Comparison of ENCODE assay signal across 10 cellular contexts in the genomic region with DNA sequence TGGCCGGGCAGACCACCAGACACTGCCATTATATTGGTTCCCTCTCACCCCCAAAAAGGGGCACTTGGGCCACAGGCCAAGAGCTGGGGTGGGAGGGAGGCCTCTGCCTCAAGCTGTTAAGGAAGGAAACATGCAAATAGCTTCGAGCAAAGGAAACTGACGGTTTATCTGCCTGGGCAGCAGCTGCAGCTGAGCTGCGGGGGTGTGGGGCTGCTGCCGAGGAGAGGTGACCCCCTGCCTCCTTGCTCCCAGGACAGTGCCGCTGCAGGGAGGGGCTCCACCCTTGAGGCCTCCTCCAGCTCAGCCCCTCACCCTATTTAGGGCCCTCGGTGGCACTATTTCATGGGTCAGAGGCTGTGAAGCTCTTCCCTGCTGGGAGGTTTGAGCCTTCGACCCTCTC. TPM values are rescaled to one million over a fixed set of nuclear protein-coding genes. Genes with fewer than 3 reads are reported as not detected.
DNase-seq lines count a peak whose midpoint lies in the region; ATAC-seq, FAIRE-seq and TF ChIP-seq lines count a peak whose summit lies in the region.
"Had no signal": no experiment of that assay in that cellular context is flagged by ENCODE, and none has a peak within 500 bp of the region (broad histone marks: within the 10 kb centered on the region; RNA-seq: fewer than 3 reads in every experiment).

No MANE protein-coding gene starts in this region.

- peak overlapping the region; percentile 6 to 17 (median 9) for H3K4me3 ChIP-seq in liver (ENCODE audit: low read depth in 1 of 3, low read length in 3 of 3)
- no peak overlapping the region for H3K4me3 ChIP-seq in HepG2 (replicated peaks in 1 of 3; ENCODE audit: insufficient read depth in 1 of 3, low read depth in 2 of 3, low read length in 3 of 3)
- no peak overlapping the region for H3K4me3 ChIP-seq in lower leg skin (ENCODE audit: low read depth, poor library complexity, severe bottlenecking)
- H3K4me3 ChIP-seq in mesendoderm (ENCODE audit: low read length): no peak overlapping the region

- H3K4me1 ChIP-seq in liver (ENCODE audit: control insufficient read depth in 4 of 4, insufficient read depth in 4 of 4, low read length in 3 of 4) (peaks cover 0 to 9% (median under 1%) of the 10 kb centered on the region in 4 donors), HepG2 (ENCODE audit: insufficient read depth, low read length) (peaks cover 2% of the 10 kb centered on the region), mesendoderm (ENCODE audit: control insufficient read depth, low read depth, low read length) (no peaks in the 10 kb centered on the region)

- H3K4me2 ChIP-seq in HepG2 (ENCODE audit: low read depth, low read length): no peak overlapping the region
- no peak overlapping the region for H3K4me2 ChIP-seq in mesendoderm (ENCODE audit: low read length)

- in situ Hi-C loops in HepG2 (cut with HindIII; ENCODE audit: extremely low pct_ligation_motif_present, low pct_unique_long_range_greater_than_20kb): no loop called here

- no peak overlapping the region for H3K23ac ChIP-seq in mesendoderm (ENCODE audit: low read length)

- H4K20me1 ChIP-seq in HepG2 (ENCODE audit: insufficient read depth, low read length): no peaks in the 10 kb centered on the region

- H3K79me1 ChIP-seq in mesendoderm (ENCODE audit: low read length): no peaks in the 10 kb centered on the region

- TF ChIP-seq CTCF in liver (IDR thresholded peaks at IDR 0.05; ENCODE audit: low read depth, low read length, missing input control) (no peak), HepG2 (CRISPR knock-in tag; IDR thresholded peaks at IDR 0.05) (no peak), lower leg skin (IDR thresholded peaks at IDR 0.05) (no peak)

- BruUV-seq in HepG2 (replicated peaks; lab: Mats Ljungman, UMichigan): no TSS peak

- H4K5ac ChIP-seq in mesendoderm (ENCODE audit: low read length): no peak overlapping the region

- intact Hi-C loops in HepG2 (cut with micrococcal nuclease; ENCODE audit: unreplicated experiment): no loop called here
- intact Hi-C loops in lower leg skin (cut with DNase I; ENCODE audit: low total_unique reads): no loop called here

- H2AFZ ChIP-seq in HepG2 (ENCODE audit: low read length): no peak overlapping the region

- H3K9me3 ChIP-seq in liver (ENCODE audit: control insufficient read depth in 4 of 4, low read length in 3 of 4): no peaks in the 10 kb centered on the region
- no peaks in the 10 kb centered on the region for H3K9me3 ChIP-seq in HepG2 (ENCODE audit: low read length)

- no peak overlapping the region for H2AK5ac ChIP-seq in mesendoderm (ENCODE audit: low read length)

- H3K27me3 ChIP-seq in liver (ENCODE audit: control insufficient read depth in 4 of 4, insufficient read depth in 4 of 4, low read length in 3 of 4): no peaks in the 10 kb centered on the region
- H3K27me3 ChIP-seq in HepG2 (ENCODE audit: control insufficient read depth in 1 of 2, insufficient read depth in 2 of 2, low read length in 2 of 2): no peaks in the 10 kb centered on the region
- no peaks in the 10 kb centered on the region for H3K27me3 ChIP-seq in mesendoderm (ENCODE audit: insufficient read depth, low read length, poor library complexity)

- no peak for TF ChIP-seq RAD21 in liver (IDR thresholded peaks at IDR 0.05)
- no peak for TF ChIP-seq RAD21 in HepG2 (CRISPR knock-in tag; IDR thresholded peaks at IDR 0.05)

- no peak overlapping the region for H3K56ac ChIP-seq in mesendoderm (ENCODE audit: low read length)

- no peak overlapping the region for H2BK15ac ChIP-seq in mesendoderm (replicated peaks; ENCODE audit: low read depth)

- POLR2A ChIA-PET in HepG2 (lab: Yijun Ruan, JAX): interaction anchor here (2.1 kb wide), 1 partner anchor 13 kb away, joined by 5 read pairs; no protein-coding TSS in a partner anchor

- ATAC-seq in HepG2: no peak
- ATAC-seq in GM19328 (IDR thresholded peaks at IDR 0.05; ENCODE audit: unreplicated experiment): no peak

- TF ChIP-seq EP300 in HepG2 (IDR thresholded peaks at IDR 0.05; ENCODE audit: low read depth in 2 of 2, low read length in 2 of 2) (no peak), HepG2 (CRISPR knock-in tag; IDR thresholded peaks at IDR 0.05; ENCODE audit: borderline replicate concordance) (no peak)

- no peak for TF ChIP-seq POLR2A in HepG2 (IDR thresholded peaks at IDR 0.05; ENCODE audit: insufficient read depth in 1 of 2, low read depth in 2 of 2, low read length in 2 of 2)
- TF ChIP-seq POLR2A in erythroblast (IDR thresholded peaks at IDR 0.05; ENCODE audit: low read length): peak; percentile 20
- no peak for TF ChIP-seq POLR2A in lower leg skin (IDR thresholded peaks at IDR 0.05)

- WGBS in liver: 67% methylated on average over 8 of the region's 8 CpGs
- WGBS in HepG2 (ENCODE audit: low lambda C conversion rate): 81% methylated on average over 4 of the region's 8 CpGs
- WGBS in lower leg skin, 2 donors: 54 to 68% methylated on average over 8 of the region's 8 CpGs
- no CpG with 5 or more reads among the region's 8 CpGs for WGBS in mesendoderm (ENCODE audit: extremely low coverage, insufficient coverage, low lambda C conversion rate)

- FAIRE-seq in HepG2 (lab: Jason Lieb, UNC): no peak

- CTCF ChIA-PET in HepG2 (lab: Yijun Ruan, JAX; ENCODE audit: low intra/inter-chr PET ratio, low total read pairs): no interaction called here

- H3K9ac ChIP-seq in liver (ENCODE audit: low read depth in 1 of 2, low read length in 2 of 2): peak overlapping the region in 1 of 2 donors; percentile 22
- H3K9ac ChIP-seq in HepG2 (ENCODE audit: insufficient read depth, low read depth, low read length): no peak overlapping the region
- no peak overlapping the region for H3K9ac ChIP-seq in mesendoderm (ENCODE audit: low read length)

- H3K4ac ChIP-seq in mesendoderm (ENCODE audit: low read depth, low read length): no peak overlapping the region

- DNase-seq in HepG2 (ENCODE audit: low spot score) (no peak), Kasumi-1 (lab: John Stamatoyannopoulos, UW) (peak; percentile 68 to 83), erythroblast (lab: John Stamatoyannopoulos, UW) (peak; percentile 72 to 84), COLO829 (ENCODE audit: low spot score) (no peak), lower leg skin (ENCODE audit: low spot score in 2 of 2) (no peak), mesendoderm (no peak)
- DNase-seq: NCI-H510A treated with DMSO at 0.1 percent for 48 hours had no signal

- H3K27ac ChIP-seq in liver (ENCODE audit: low read depth in 1 of 2, low read length in 2 of 2) (peak overlapping the region; percentile 16 to 81), HepG2 (ENCODE audit: extremely low read length, insufficient read depth, low read length) (no peak overlapping the region), mesendoderm (ENCODE audit: low read depth, low read length) (no peak overlapping the region)
- H3K27ac ChIP-seq: epithelial cell of prostate had no signal

- no peak overlapping the region for H3K18ac ChIP-seq in mesendoderm (ENCODE audit: low read length)

- H4K8ac ChIP-seq in mesendoderm (ENCODE audit: low read depth, low read length): no peak overlapping the region

- H2BK5ac ChIP-seq in mesendoderm (ENCODE audit: low read length): no peak overlapping the region

- H3K36me3 ChIP-seq in liver (ENCODE audit: control insufficient read depth in 4 of 4, insufficient read depth in 3 of 4, low read depth in 1 of 4, low read length in 3 of 4): peaks cover 4 to 31% (median 9%) of the 10 kb centered on the region in 4 donors
- peaks cover 18 to 37% of the 10 kb centered on the region in 2 experiments; a peak in 4 of 5 replicates for H3K36me3 ChIP-seq in HepG2 (replicated peaks in 1 of 2; ENCODE audit: control insufficient read depth in 1 of 2, insufficient read depth in 2 of 2, low read length in 2 of 2)
- peaks cover 7% of the 10 kb centered on the region for H3K36me3 ChIP-seq in mesendoderm (ENCODE audit: control insufficient read depth, insufficient read depth, low read length)

- no peak overlapping the region for H2BK120ac ChIP-seq in mesendoderm (ENCODE audit: low read depth, low read length)

- no peaks in the 10 kb centered on the region for H3K79me2 ChIP-seq in HepG2 (ENCODE audit: insufficient read depth, low read length)
- H3K79me2 ChIP-seq in mesendoderm (ENCODE audit: control insufficient read depth, insufficient read depth, low read length): no peaks in the 10 kb centered on the region

RNA-seq across cellular contexts. Expression of gene DOK3, which starts 0.8 kb away (rescaled TPM):
- total RNA-seq in liver (10 to 100 TPM; 10.2 to 19.2 TPM), HepG2 (2016; rRNA removed; fragmentation: Illumina TruSeq; extraction: Trizol) (0.48 and 1.4 TPM in 2 replicates), lower leg skin (1 to 10 TPM; 1.5 to 4.0 (median 2.0) TPM)
- polyA plus RNA-seq in liver (1 to 10 TPM; 1.7 to 2.9 TPM), HepG2 (2011; rRNA removed) (1.5 and 1.7 TPM in 2 replicates)
- 0.44 and 0.51 TPM in 2 replicates for total RNA-seq in HepG2 (2016; cell fraction: cytosol; rRNA removed; fragmentation: Illumina TruSeq; extraction: Trizol; ENCODE audit: low read depth)
- 0.40 and 1.6 TPM in 2 replicates for total RNA-seq in HepG2 (2016; cell fraction: insoluble cytoplasmic fraction; rRNA removed; fragmentation: Illumina TruSeq; extraction: Trizol)
- total RNA-seq in HepG2 (2016; cell fraction: membrane; rRNA removed; fragmentation: Illumina TruSeq; extraction: Trizol): 0.43 and 0.52 TPM in 2 replicates
- total RNA-seq in HepG2 (2016; cell fraction: nucleus; rRNA removed; fragmentation: Illumina TruSeq; extraction: Trizol): 3.1 and 3.4 TPM in 2 replicates
- polyA plus RNA-seq in HepG2 (2011; cell fraction: cytosol; rRNA removed): 0.45 and 0.52 TPM in 2 replicates
- 11.5 and 16.7 TPM in 2 replicates for polyA plus RNA-seq in HepG2 (2011; cell fraction: nucleus; rRNA removed)
- polyA plus RNA-seq in HepG2 (2012): 0.60 and 1.5 TPM in 2 replicates
- 0.17 and 0.23 TPM in 2 replicates for polyA plus RNA-seq in HepG2 (2016; cell fraction: cytosol; fragmentation: Illumina TruSeq; extraction: Trizol; ENCODE audit: low read depth)
- polyA plus RNA-seq in HepG2 (2016; cell fraction: insoluble cytoplasmic fraction; fragmentation: Illumina TruSeq; extraction: Trizol; ENCODE audit: low read depth): 0.77 and 0.99 TPM in 2 replicates
- polyA plus RNA-seq in HepG2 (2016; cell fraction: membrane; fragmentation: Illumina TruSeq; extraction: Trizol; ENCODE audit: low read depth): 0.26 and 0.50 TPM in 2 replicates
- polyA plus RNA-seq in HepG2 (2016; cell fraction: nucleus; fragmentation: Illumina TruSeq; extraction: Trizol; ENCODE audit: insufficient read depth, low read depth): 7.2 and 8.3 TPM in 2 replicates
- 3.4 and 4.3 TPM in 2 replicates for polyA minus RNA-seq in HepG2 (2011; rRNA and poly(A)+ RNA removed; ENCODE audit: low replicate concordance)
- polyA minus RNA-seq in HepG2 (2011; cell fraction: cytosol; rRNA and poly(A)+ RNA removed): not detected in 2 replicates
- 4.4 and 4.8 TPM in 2 replicates for polyA minus RNA-seq in HepG2 (2011; cell fraction: nucleus; rRNA and poly(A)+ RNA removed)
- 8.2 TPM for polyA plus RNA-seq in mesendoderm (2013, experiment 1 of 2)
- 7.6 TPM for polyA plus RNA-seq in mesendoderm (2013, experiment 2 of 2)

RNA-seq across cellular contexts. Expression of gene DDX41, which starts 7.9 kb away (rescaled TPM):
- total RNA-seq in liver: 10 to 100 TPM; 42.4 to 58.5 TPM
- polyA plus RNA-seq in liver: 10 to 100 TPM; 20.4 to 48.7 TPM
- 62.8 and 83.0 TPM in 2 replicates for total RNA-seq in HepG2 (2016; rRNA removed; fragmentation: Illumina TruSeq; extraction: Trizol)
- total RNA-seq in HepG2 (2016; cell fraction: cytosol; rRNA removed; fragmentation: Illumina TruSeq; extraction: Trizol; ENCODE audit: low read depth): 9.4 and 10.4 TPM in 2 replicates
- total RNA-seq in HepG2 (2016; cell fraction: insoluble cytoplasmic fraction; rRNA removed; fragmentation: Illumina TruSeq; extraction: Trizol): 68.8 and 106 TPM in 2 replicates
- total RNA-seq in HepG2 (2016; cell fraction: membrane; rRNA removed; fragmentation: Illumina TruSeq; extraction: Trizol): 20.1 and 24.5 TPM in 2 replicates
- 56.7 and 63.3 TPM in 2 replicates for total RNA-seq in HepG2 (2016; cell fraction: nucleus; rRNA removed; fragmentation: Illumina TruSeq; extraction: Trizol)
- 99.5 and 105 TPM in 2 replicates for polyA plus RNA-seq in HepG2 (2011; rRNA removed)
- 84.0 and 131 TPM in 2 replicates for polyA plus RNA-seq in HepG2 (2011; cell fraction: cytosol; rRNA removed)
- 340 and 476 TPM in 2 replicates for polyA plus RNA-seq in HepG2 (2011; cell fraction: nucleus; rRNA removed)
- polyA plus RNA-seq in HepG2 (2012): 39.9 and 70.4 TPM in 2 replicates
- polyA plus RNA-seq in HepG2 (2016; cell fraction: cytosol; fragmentation: Illumina TruSeq; extraction: Trizol; ENCODE audit: low read depth): 12.3 and 13.1 TPM in 2 replicates
- polyA plus RNA-seq in HepG2 (2016; cell fraction: insoluble cytoplasmic fraction; fragmentation: Illumina TruSeq; extraction: Trizol; ENCODE audit: low read depth): 84.7 and 86.0 TPM in 2 replicates
- 20.4 and 21.8 TPM in 2 replicates for polyA plus RNA-seq in HepG2 (2016; cell fraction: membrane; fragmentation: Illumina TruSeq; extraction: Trizol; ENCODE audit: low read depth)
- polyA plus RNA-seq in HepG2 (2016; cell fraction: nucleus; fragmentation: Illumina TruSeq; extraction: Trizol; ENCODE audit: insufficient read depth, low read depth): 142 and 157 TPM in 2 replicates
- 101 and 102 TPM in 2 replicates for polyA minus RNA-seq in HepG2 (2011; rRNA and poly(A)+ RNA removed; ENCODE audit: low replicate concordance)
- polyA minus RNA-seq in HepG2 (2011; cell fraction: cytosol; rRNA and poly(A)+ RNA removed): 45.9 and 55.5 TPM in 2 replicates
- 103 and 117 TPM in 2 replicates for polyA minus RNA-seq in HepG2 (2011; cell fraction: nucleus; rRNA and poly(A)+ RNA removed)
- 100 to 1,000 TPM in 1 of 4 donors, 10 to 100 TPM in 3; 70.7 to 108 (median 88.6) TPM for total RNA-seq in lower leg skin
- 74.4 TPM for polyA plus RNA-seq in mesendoderm (2013, experiment 1 of 2)
- polyA plus RNA-seq in mesendoderm (2013, experiment 2 of 2): 72.2 TPM

RNA-seq across cellular contexts. Expression of gene PDLIM7, which starts 11.4 kb away (rescaled TPM):
- total RNA-seq in liver (10 to 100 TPM in 1 of 2 donors, 1 to 10 TPM in 1; 7.0 to 36.0 TPM), HepG2 (2016; rRNA removed; fragmentation: Illumina TruSeq; extraction: Trizol) (17.7 and 21.1 TPM in 2 replicates), lower leg skin (10 to 100 TPM; 11.8 to 31.7 (median 23.5) TPM)
- polyA plus RNA-seq in liver (1 to 10 TPM; 5.5 to 10.0 TPM), HepG2 (2011; rRNA removed) (31.3 and 38.4 TPM in 2 replicates)
- 6.1 and 8.5 TPM in 2 replicates for total RNA-seq in HepG2 (2016; cell fraction: cytosol; rRNA removed; fragmentation: Illumina TruSeq; extraction: Trizol; ENCODE audit: low read depth)
- total RNA-seq in HepG2 (2016; cell fraction: insoluble cytoplasmic fraction; rRNA removed; fragmentation: Illumina TruSeq; extraction: Trizol): 14.8 and 20.5 TPM in 2 replicates
- 10.1 and 15.4 TPM in 2 replicates for total RNA-seq in HepG2 (2016; cell fraction: membrane; rRNA removed; fragmentation: Illumina TruSeq; extraction: Trizol)
- 15.8 and 17.5 TPM in 2 replicates for total RNA-seq in HepG2 (2016; cell fraction: nucleus; rRNA removed; fragmentation: Illumina TruSeq; extraction: Trizol)
- 16.0 and 26.2 TPM in 2 replicates for polyA plus RNA-seq in HepG2 (2011; cell fraction: cytosol; rRNA removed)
- polyA plus RNA-seq in HepG2 (2011; cell fraction: nucleus; rRNA removed): 208 and 260 TPM in 2 replicates
- polyA plus RNA-seq in HepG2 (2012): 13.5 and 20.9 TPM in 2 replicates
- polyA plus RNA-seq in HepG2 (2016; cell fraction: cytosol; fragmentation: Illumina TruSeq; extraction: Trizol; ENCODE audit: low read depth): 9.0 and 11.5 TPM in 2 replicates
- polyA plus RNA-seq in HepG2 (2016; cell fraction: insoluble cytoplasmic fraction; fragmentation: Illumina TruSeq; extraction: Trizol; ENCODE audit: low read depth): 21.0 and 30.6 TPM in 2 replicates
- 14.1 and 15.2 TPM in 2 replicates for polyA plus RNA-seq in HepG2 (2016; cell fraction: membrane; fragmentation: Illumina TruSeq; extraction: Trizol; ENCODE audit: low read depth)
- polyA plus RNA-seq in HepG2 (2016; cell fraction: nucleus; fragmentation: Illumina TruSeq; extraction: Trizol; ENCODE audit: insufficient read depth, low read depth): 62.3 and 63.3 TPM in 2 replicates
- 26.3 and 38.9 TPM in 2 replicates for polyA minus RNA-seq in HepG2 (2011; rRNA and poly(A)+ RNA removed; ENCODE audit: low replicate concordance)
- polyA minus RNA-seq in HepG2 (2011; cell fraction: cytosol; rRNA and poly(A)+ RNA removed): 12.7 and 14.1 TPM in 2 replicates
- 49.5 and 52.4 TPM in 2 replicates for polyA minus RNA-seq in HepG2 (2011; cell fraction: nucleus; rRNA and poly(A)+ RNA removed)
- 117 TPM for polyA plus RNA-seq in mesendoderm (2013, experiment 1 of 2)
- 119 TPM for polyA plus RNA-seq in mesendoderm (2013, experiment 2 of 2)

RNA-seq across cellular contexts. Expression of gene DBN1, which starts 35.4 kb away (rescaled TPM):
- 1 to 10 TPM; 2.3 to 4.9 TPM for total RNA-seq in liver
- polyA plus RNA-seq in liver: 1 to 10 TPM; 1.5 to 1.8 TPM
- total RNA-seq in HepG2 (2016; rRNA removed; fragmentation: Illumina TruSeq; extraction: Trizol): 15.7 and 37.3 TPM in 2 replicates
- total RNA-seq in HepG2 (2016; cell fraction: cytosol; rRNA removed; fragmentation: Illumina TruSeq; extraction: Trizol; ENCODE audit: low read depth): 6.9 and 9.3 TPM in 2 replicates
- 12.8 and 37.5 TPM in 2 replicates for total RNA-seq in HepG2 (2016; cell fraction: insoluble cytoplasmic fraction; rRNA removed; fragmentation: Illumina TruSeq; extraction: Trizol)
- 12.9 and 15.2 TPM in 2 replicates for total RNA-seq in HepG2 (2016; cell fraction: membrane; rRNA removed; fragmentation: Illumina TruSeq; extraction: Trizol)
- total RNA-seq in HepG2 (2016; cell fraction: nucleus; rRNA removed; fragmentation: Illumina TruSeq; extraction: Trizol): 33.8 and 39.3 TPM in 2 replicates
- polyA plus RNA-seq in HepG2 (2011; rRNA removed): 27.0 and 30.9 TPM in 2 replicates
- 14.1 and 18.1 TPM in 2 replicates for polyA plus RNA-seq in HepG2 (2011; cell fraction: cytosol; rRNA removed)
- 167 and 276 TPM in 2 replicates for polyA plus RNA-seq in HepG2 (2011; cell fraction: nucleus; rRNA removed)
- polyA plus RNA-seq in HepG2 (2012): 16.5 and 21.1 TPM in 2 replicates
- polyA plus RNA-seq in HepG2 (2016; cell fraction: cytosol; fragmentation: Illumina TruSeq; extraction: Trizol; ENCODE audit: low read depth): 7.2 and 8.7 TPM in 2 replicates
- 16.0 and 21.2 TPM in 2 replicates for polyA plus RNA-seq in HepG2 (2016; cell fraction: insoluble cytoplasmic fraction; fragmentation: Illumina TruSeq; extraction: Trizol; ENCODE audit: low read depth)
- 11.4 and 15.4 TPM in 2 replicates for polyA plus RNA-seq in HepG2 (2016; cell fraction: membrane; fragmentation: Illumina TruSeq; extraction: Trizol; ENCODE audit: low read depth)
- 72.9 and 77.5 TPM in 2 replicates for polyA plus RNA-seq in HepG2 (2016; cell fraction: nucleus; fragmentation: Illumina TruSeq; extraction: Trizol; ENCODE audit: insufficient read depth, low read depth)
- polyA minus RNA-seq in HepG2 (2011; rRNA and poly(A)+ RNA removed; ENCODE audit: low replicate concordance): 30.4 and 47.5 TPM in 2 replicates
- 13.2 and 16.4 TPM in 2 replicates for polyA minus RNA-seq in HepG2 (2011; cell fraction: cytosol; rRNA and poly(A)+ RNA removed)
- polyA minus RNA-seq in HepG2 (2011; cell fraction: nucleus; rRNA and poly(A)+ RNA removed): 42.1 and 43.0 TPM in 2 replicates
- 10 to 100 TPM; 14.0 to 65.5 (median 27.6) TPM for total RNA-seq in lower leg skin
- 305 TPM for polyA plus RNA-seq in mesendoderm (2013, experiment 1 of 2)
- polyA plus RNA-seq in mesendoderm (2013, experiment 2 of 2): 309 TPM

RNA-seq across cellular contexts. Expression of gene FAM193B, which starts 45.5 kb away (rescaled TPM):
- 10 to 100 TPM; 14.3 to 31.8 TPM for total RNA-seq in liver
- polyA plus RNA-seq in liver: 10 to 100 TPM; 15.5 to 16.2 TPM
- total RNA-seq in HepG2 (2016; rRNA removed; fragmentation: Illumina TruSeq; extraction: Trizol): 6.4 and 21.2 TPM in 2 replicates
- 25.5 and 27.8 TPM in 2 replicates for total RNA-seq in HepG2 (2016; cell fraction: cytosol; rRNA removed; fragmentation: Illumina TruSeq; extraction: Trizol; ENCODE audit: low read depth)
- 7.4 and 21.9 TPM in 2 replicates for total RNA-seq in HepG2 (2016; cell fraction: insoluble cytoplasmic fraction; rRNA removed; fragmentation: Illumina TruSeq; extraction: Trizol)
- total RNA-seq in HepG2 (2016; cell fraction: membrane; rRNA removed; fragmentation: Illumina TruSeq; extraction: Trizol): 15.5 and 19.0 TPM in 2 replicates
- total RNA-seq in HepG2 (2016; cell fraction: nucleus; rRNA removed; fragmentation: Illumina TruSeq; extraction: Trizol): 20.2 and 30.4 TPM in 2 replicates
- 40.9 and 42.5 TPM in 2 replicates for polyA plus RNA-seq in HepG2 (2011; rRNA removed)
- polyA plus RNA-seq in HepG2 (2011; cell fraction: cytosol; rRNA removed): 9.5 and 15.2 TPM in 2 replicates
- polyA plus RNA-seq in HepG2 (2011; cell fraction: nucleus; rRNA removed): 123 and 139 TPM in 2 replicates
- 23.0 and 27.4 TPM in 2 replicates for polyA plus RNA-seq in HepG2 (2012)
- 5.1 and 5.6 TPM in 2 replicates for polyA plus RNA-seq in HepG2 (2016; cell fraction: cytosol; fragmentation: Illumina TruSeq; extraction: Trizol; ENCODE audit: low read depth)
- 11.6 and 13.7 TPM in 2 replicates for polyA plus RNA-seq in HepG2 (2016; cell fraction: insoluble cytoplasmic fraction; fragmentation: Illumina TruSeq; extraction: Trizol; ENCODE audit: low read depth)
- 9.2 and 10.8 TPM in 2 replicates for polyA plus RNA-seq in HepG2 (2016; cell fraction: membrane; fragmentation: Illumina TruSeq; extraction: Trizol; ENCODE audit: low read depth)
- polyA plus RNA-seq in HepG2 (2016; cell fraction: nucleus; fragmentation: Illumina TruSeq; extraction: Trizol; ENCODE audit: insufficient read depth, low read depth): 87.5 and 114 TPM in 2 replicates
- 19.8 and 23.5 TPM in 2 replicates for polyA minus RNA-seq in HepG2 (2011; rRNA and poly(A)+ RNA removed; ENCODE audit: low replicate concordance)
- 8.1 and 15.7 TPM in 2 replicates for polyA minus RNA-seq in HepG2 (2011; cell fraction: cytosol; rRNA and poly(A)+ RNA removed)
- 24.2 and 37.9 TPM in 2 replicates for polyA minus RNA-seq in HepG2 (2011; cell fraction: nucleus; rRNA and poly(A)+ RNA removed)
- 100 to 1,000 TPM in 1 of 4 donors, 10 to 100 TPM in 3; 57.0 to 128 (median 69.7) TPM for total RNA-seq in lower leg skin
- 34.2 TPM for polyA plus RNA-seq in mesendoderm (2013, experiment 1 of 2)
- 33.5 TPM for polyA plus RNA-seq in mesendoderm (2013, experiment 2 of 2)

Comparison
In these comparisons a context has a peak if more than half of its experiments do, and no peak if none do; other contexts are left out.
1. H3K27ac ChIP-seq: peak in liver (2 of 2); none in HepG2 (single experiment) and mesendoderm (single experiment).
2. H3K4me3 ChIP-seq: peak in liver (3 of 3); none in HepG2 (0 of 3), lower leg skin (single experiment) and mesendoderm (single experiment).
3. DNase-seq: peak in Kasumi-1 (2 of 2) and erythroblast (2 of 2); none in HepG2 (single experiment), COLO829 (single experiment), lower leg skin (0 of 2) and mesendoderm (single experiment).